In the genomic region with DNA sequence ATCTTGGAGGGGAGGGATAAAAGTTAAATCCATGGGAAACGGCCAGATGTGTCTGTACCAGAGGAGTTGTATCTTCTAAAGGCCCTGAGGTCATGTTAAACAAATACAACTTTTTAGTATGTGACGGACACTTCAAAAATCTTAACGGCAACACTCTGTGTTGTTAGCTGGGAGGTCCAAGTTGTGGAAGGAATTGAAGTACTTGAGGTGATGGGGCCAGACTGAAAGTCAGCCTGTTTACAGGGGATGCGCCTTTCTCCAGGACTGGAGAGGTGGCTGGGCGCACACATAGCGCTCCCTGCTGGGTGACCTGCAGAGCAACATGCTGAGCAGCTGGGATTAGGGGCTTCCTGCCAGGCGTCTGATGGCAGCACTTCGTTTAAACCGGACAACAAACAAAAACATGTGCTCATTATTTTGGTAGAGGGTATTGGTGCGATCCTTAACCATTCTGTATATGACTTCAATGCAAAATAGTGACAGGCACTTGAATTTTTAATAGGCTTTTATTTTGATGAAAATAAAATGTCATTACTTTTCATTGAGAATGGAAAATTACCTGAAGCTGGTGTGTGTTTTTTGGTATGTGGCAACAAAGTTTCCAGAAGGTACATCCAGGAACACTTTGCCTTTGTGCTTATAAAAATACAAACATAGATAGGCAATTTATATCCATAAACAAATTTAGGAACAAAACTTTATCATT, we compare ENCODE assay signal across 8 cellular contexts.
DNase-seq lines count a peak whose midpoint lies in the region; ATAC-seq and TF ChIP-seq lines count a peak whose summit lies in the region.

No MANE protein-coding gene starts in this region.

- H3K36me3 ChIP-seq in NT2/D1 (ENCODE audit: insufficient read depth, insufficient read length, low read length): peaks cover 40% of the 10 kb centered on the region
- H3K36me3 ChIP-seq in iPS DF 6.9 (ENCODE audit: control insufficient read depth, insufficient read depth, low read length): peaks cover 8% of the 10 kb centered on the region; the same call in 1 of the 2 replicates

- no peaks in the 10 kb centered on the region for H3K4me1 ChIP-seq in NT2/D1 (ENCODE audit: insufficient read depth, insufficient read length)
- H3K4me1 ChIP-seq in iPS DF 6.9 (ENCODE audit: control insufficient read depth, insufficient read depth, low read length): no peaks in the 10 kb centered on the region

- in situ Hi-C loops in astrocyte of the spinal cord (cut with HindIII; ENCODE audit: low sequenced_read_pairs): no loop called here

- DNase-seq in COLO668 (lab: John Stamatoyannopoulos, UW; ENCODE audit: unreplicated experiment): peak; percentile 26
- peak; percentile 70 for DNase-seq in NT2/D1 (ENCODE audit: low read depth, low spot score)
- DNase-seq in astrocyte of the spinal cord (ENCODE audit: low read depth, low spot score): peak; percentile 82
- peak; percentile 83 for DNase-seq in iPS DF 6.9 (ENCODE audit: low read depth, low spot score)
- DNase-seq in skeletal muscle cell (ENCODE audit: low read depth): peak; percentile 57
- DNase-seq in NCI-H1105 (lab: John Stamatoyannopoulos, UW): no peak

- WGBS in iPS DF 6.9 (ENCODE audit: insufficient coverage, insufficient read length): no CpG with 5 or more reads among the region's 10 CpGs

- no peaks in the 10 kb centered on the region for H3K27me3 ChIP-seq in NT2/D1 (ENCODE audit: insufficient read depth, insufficient read length)
- no peaks in the 10 kb centered on the region for H3K27me3 ChIP-seq in iPS DF 6.9 (ENCODE audit: control insufficient read depth, insufficient read depth, low read length)

- no peak overlapping the region for H3K27ac ChIP-seq in iPS DF 6.9 (ENCODE audit: low read length)

- H3K4me3 ChIP-seq in NT2/D1 (ENCODE audit: insufficient read length, low read depth) (no peak overlapping the region), astrocyte of the spinal cord (ENCODE audit: low read depth, low read length) (no peak overlapping the region), iPS DF 6.9 (ENCODE audit: low read length) (no peak overlapping the region), skeletal muscle cell (ENCODE audit: low read depth, low read length) (no peak overlapping the region)

- no peak overlapping the region for H3K9ac ChIP-seq in NT2/D1 (ENCODE audit: insufficient read length, low read depth)

- TF ChIP-seq CTCF in astrocyte of the spinal cord (IDR thresholded peaks at IDR 0.05; ENCODE audit: low read depth, low read length): peak; percentile 96

- H3K9me3 ChIP-seq in NT2/D1 (ENCODE audit: insufficient read depth, low read length): no peaks in the 10 kb centered on the region
- H3K9me3 ChIP-seq in iPS DF 6.9 (ENCODE audit: control insufficient read depth, insufficient read depth, low read length): no peaks in the 10 kb centered on the region

- ATAC-seq in GM18909 (IDR thresholded peaks at IDR 0.05; ENCODE audit: poor library complexity, unreplicated experiment) (peak; percentile 91), HG03175 (IDR thresholded peaks at IDR 0.05; ENCODE audit: unreplicated experiment) (peak; percentile 84)
